8 cellular contexts compared by ENCODE assay signal in genomic region chr19:1882089-1882785, GRCh38. TPM values are rescaled to one million over a fixed set of nuclear protein-coding genes. Genes with fewer than 3 reads are reported as not detected.
A peak's percentile ranks its signal among the peaks of the same experiment; 100 is the strongest.
DNase-seq lines count a peak whose midpoint lies in the region; ATAC-seq and TF ChIP-seq lines count a peak whose summit lies in the region.

No MANE protein-coding gene starts in this region.

- DNase-seq in activated T-cell treated with anti-CD3 and anti-CD28 coated beads for 48 hours (ENCODE audit: low read depth), result peak; percentile 44
- peak in 1 of 3 donors; percentile 68 for DNase-seq in right cardiac atrium
- peak in 2 of 3 experiments; percentile 43 to 65 for DNase-seq in stimulated activated CD4-positive, alpha-beta T cell treated with anti-CD3 and anti-CD28 coated beads, TNF-alpha, amount 100 ng/mL, for 24 hours (ENCODE audit: low read depth in 3 of 3)
- DNase-seq in GM10248 (ENCODE audit: extremely low spot score), result no peak
- DNase-seq in kidney tubule cell (ENCODE audit: low spot score), result no peak
- no peak for DNase-seq in COLO829 (ENCODE audit: low spot score)

- ATAC-seq in right cardiac atrium (peak in 1 of 2 donors; percentile 22), GM18861 (IDR thresholded peaks at IDR 0.05; ENCODE audit: unreplicated experiment) (no peak)

- H3K9ac ChIP-seq in HUES6 (ENCODE audit: low read length), result peak overlapping the region; percentile 45

- H3K27ac ChIP-seq in HUES6 (ENCODE audit: low read depth, low read length) (peak overlapping the region; percentile 25; the same call in 1 of the 2 replicates), right cardiac atrium (ENCODE audit: low read length) (peak overlapping the region; percentile 57)

- no peaks in the 10 kb centered on the region for H3K9me3 ChIP-seq in HUES6 (ENCODE audit: control insufficient read depth, insufficient read depth, low read depth, low read length)
- no peaks in the 10 kb centered on the region for H3K9me3 ChIP-seq in right cardiac atrium (ENCODE audit: control insufficient read depth, low read length)

- H3K36me3 ChIP-seq in HUES6 (ENCODE audit: control insufficient read depth, insufficient read depth, low read length), result no peaks in the 10 kb centered on the region

- H3K4me1 ChIP-seq in HUES6 (ENCODE audit: control insufficient read depth, insufficient read depth, low read length) (peaks cover 24% of the 10 kb centered on the region), right cardiac atrium (ENCODE audit: control insufficient read depth, insufficient read depth, low read length) (no peaks in the 10 kb centered on the region)

- POLR2A ChIA-PET in GM10248 (lab: Yijun Ruan, JAX), result no interaction called here

- H3K4me3 ChIP-seq in HUES6 (ENCODE audit: low read depth, low read length) (peak overlapping the region; percentile 22; the same call in 1 of the 2 replicates), right cardiac atrium (ENCODE audit: low read length) (peak overlapping the region; percentile 27)

- no peak for TF ChIP-seq CTCF in GM10248 (IDR thresholded peaks at IDR 0.05; ENCODE audit: control extremely low read depth, extremely low read depth, low read depth, missing control alignments)

- intact Hi-C loops in right cardiac atrium (cut with DNase I), result no loop called here

- H3K27me3 ChIP-seq in HUES6 (ENCODE audit: control insufficient read depth, insufficient read depth, low read length), result no peaks in the 10 kb centered on the region
- no peaks in the 10 kb centered on the region for H3K27me3 ChIP-seq in right cardiac atrium (ENCODE audit: control insufficient read depth, insufficient read depth)

- CTCF ChIA-PET in GM10248 (lab: Yijun Ruan, JAX), result interaction anchor here (1.1 kb wide), 1 partner anchor 17 kb away, joined by 3 read pairs; no protein-coding TSS in a partner anchor

- WGBS in right cardiac atrium, result 44% methylated on average over 31 of the region's 31 CpGs

RNA-seq across cellular contexts. Expression of gene ABHD17A, which starts 3.1 kb away (rescaled TPM):
- 10 to 100 TPM; 64.4 to 71.3 (median 68.3) TPM for total RNA-seq in right cardiac atrium
- 96.0 TPM for polyA plus RNA-seq in right cardiac atrium

RNA-seq across cellular contexts. Expression of gene KLF16, which starts 18.9 kb away (rescaled TPM):
- 10 to 100 TPM in 1 of 4 donors, 1 to 10 TPM in 3; 6.4 to 11.1 (median 7.3) TPM for total RNA-seq in right cardiac atrium
- 4.5 TPM for polyA plus RNA-seq in right cardiac atrium

RNA-seq across cellular contexts. Expression of gene ADAT3, which starts 23.0 kb away (rescaled TPM):
- total RNA-seq in right cardiac atrium, result 1 to 10 TPM; 1.2 to 2.7 (median 2.0) TPM
- 1.8 TPM for polyA plus RNA-seq in right cardiac atrium

RNA-seq across cellular contexts. Expression of gene SCAMP4, which starts 23.0 kb away (rescaled TPM):
- 10 to 100 TPM; 18.4 to 19.9 (median 18.9) TPM for total RNA-seq in right cardiac atrium
- polyA plus RNA-seq in right cardiac atrium, result 16.1 TPM

RNA-seq across cellular contexts. Expression of gene REXO1, which starts 34.0 kb away (rescaled TPM):
- total RNA-seq in right cardiac atrium, result 10 to 100 TPM; 12.8 to 22.1 (median 17.4) TPM
- 15.3 TPM for polyA plus RNA-seq in right cardiac atrium

Comparison
In these comparisons a context has a peak if more than half of its experiments do, and no peak if none do; other contexts are left out.
1. DNase-seq: peak in activated T-cell treated with anti-CD3 and anti-CD28 coated beads for 48 hours (single experiment) and stimulated activated CD4-positive, alpha-beta T cell treated with anti-CD3 and anti-CD28 coated beads, TNF-alpha, amount 100 ng/mL, for 24 hours (2 of 3); none in GM10248 (single experiment), kidney tubule cell (single experiment) and COLO829 (single experiment).